ENCODE assay signal across 31 cellular contexts in the genomic region with DNA sequence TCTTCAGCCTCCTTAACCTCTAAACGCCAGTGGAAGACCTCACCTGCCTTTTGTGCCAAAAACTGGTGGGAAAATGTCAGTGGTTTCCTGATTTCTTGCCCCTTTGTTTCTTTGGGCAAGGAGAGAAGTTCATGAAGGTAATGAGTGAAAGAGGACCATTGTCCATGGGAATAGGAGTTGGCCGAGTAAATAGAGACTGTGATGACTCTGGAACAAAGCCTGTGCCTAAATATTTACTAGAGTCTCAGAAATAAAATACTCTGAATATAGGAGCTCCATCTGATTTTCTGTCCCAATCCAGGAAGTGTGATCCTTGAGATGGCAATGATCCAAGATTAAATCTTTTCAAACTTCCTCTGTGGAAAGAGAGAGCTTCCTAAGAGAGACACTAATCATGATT. TPM values are rescaled to one million over a fixed set of nuclear protein-coding genes. Genes with fewer than 3 reads are reported as not detected.
"Had no signal": no experiment of that assay in that cellular context is flagged by ENCODE, and none has a peak within 500 bp of the region (broad histone marks: within the 10 kb centered on the region; RNA-seq: fewer than 3 reads in every experiment).

No MANE protein-coding gene starts in this region.

- H3K9me3 ChIP-seq: left lung, lower lobe of right lung, neutrophil, right atrium auricular region, right lobe of liver, tibial nerve, uterus had no signal

- ATAC-seq: left cardiac atrium; left lung; lower lobe of right lung; natural killer cell; stimulated activated memory B cell treated with anti-CD40 and anti-IgM and Interleukin-4, amounts not matched to agents 10 μg/mL and 1 μg/mL and 100 μg/mL, for 72 hours; stimulated activated naive CD8-positive, alpha-beta T cell treated with anti-CD3 and anti-CD28 coated beads, Interleukin-15, amount 100 ng/mL, for 72 hours had no signal

- H3K36me3 ChIP-seq: left lung, lower lobe of right lung, neural progenitor cell, neutrophil, right atrium auricular region, right lobe of liver, tibial nerve, uterus had no signal

- H3K4me1 ChIP-seq: left lung, lower lobe of right lung, neural progenitor cell, right lobe of liver, tibial nerve, uterus had no signal

- H3K4me3 ChIP-seq: hepatocyte, left lung, lower lobe of right lung, neural progenitor cell, right atrium auricular region, right lobe of liver, smooth muscle cell, tibial nerve, uterus had no signal

- DNase-seq: islet precursor cell; left cardiac atrium; left lung; lower lobe of right lung; mammary epithelial cell; mesenchymal stem cell; naive B cell; natural killer cell; nephron progenitor cell; occipital lobe; right lobe of liver; stimulated activated CD4-positive, alpha-beta T cell treated with anti-CD3 and anti-CD28 coated beads, Interleukin-1b, Interleukin-23, amount 100 ng/mL, for 48 hours; stimulated activated CD4-positive, alpha-beta T cell treated with anti-CD3 and anti-CD28 coated beads, Interleukin-2, amount 100 ng/mL, for 48 hours; stimulated activated CD4-positive, alpha-beta T cell treated with anti-CD3 and anti-CD28 coated beads, Interleukin-4, amount 100 ng/mL, for 4 hours; stimulated activated CD8-positive, alpha-beta memory T cell treated with anti-CD3 and anti-CD28 coated beads, Interleukin-4, amount 100 ng/mL, for 48 hours; stimulated activated naive CD4-positive, alpha-beta T cell treated with Interleukin-2 at 50 U/mL for 16 hours; stimulated activated naive CD8-positive, alpha-beta T cell treated with anti-CD3 and anti-CD28 coated beads, Interleukin-15, amount 100 ng/mL, for 72 hours; substantia nigra; uterus had no signal

- H3K27ac ChIP-seq: hepatocyte, left lung, lower lobe of right lung, neural progenitor cell, neutrophil, parathyroid adenoma, right atrium auricular region, right lobe of liver, tibial nerve, uterus had no signal

- H3K27me3 ChIP-seq: hepatocyte, left lung, neural progenitor cell, right atrium auricular region, right lobe of liver, tibial nerve, uterus had no signal

RNA-seq across cellular contexts. Expression of a gene that starts 12.0 kb away (rescaled TPM):
- total RNA-seq: natural killer cell, occipital lobe, osteocyte, renal cortical epithelial cell, smooth muscle cell, temporal lobe, ureter had no signal
